In genomic region chr18:58359226-58360019, GRCh38 we compare ENCODE assay signal across 19 cellular contexts.
A peak's percentile ranks its signal among the peaks of the same experiment; 100 is the strongest.
DNase-seq lines count a peak whose midpoint lies in the region; TF ChIP-seq lines count a peak whose summit lies in the region.
"Had no signal": no experiment of that assay in that cellular context is flagged by ENCODE, and none has a peak within 500 bp of the region (broad histone marks: within the 10 kb centered on the region; RNA-seq: fewer than 3 reads in every experiment).

No MANE protein-coding gene starts in this region.

- H3F3A ChIP-seq in smooth muscle cell (ENCODE audit: low read depth): peaks cover 33% of the 10 kb centered on the region

- H3K36me3 ChIP-seq in smooth muscle cell (ENCODE audit: low read depth): no peaks in the 10 kb centered on the region
- H3K36me3 ChIP-seq: ovary, uterus had no signal

- no peak overlapping the region for H2AFZ ChIP-seq in smooth muscle cell (ENCODE audit: low read depth)

- H4K20me1 ChIP-seq in smooth muscle cell (ENCODE audit: low read depth): no peaks in the 10 kb centered on the region

- peaks cover 29% of the 10 kb centered on the region for H3K4me1 ChIP-seq in smooth muscle cell (ENCODE audit: low read depth)
- H3K4me1 ChIP-seq: uterus had no signal

- WGBS in smooth muscle cell (ENCODE audit: low lambda C conversion rate): 67% methylated on average over 4 of the region's 4 CpGs

- H3K9me3 ChIP-seq in smooth muscle cell (replicated peaks; ENCODE audit: low read depth): no peaks in the 10 kb centered on the region
- H3K9me3 ChIP-seq: gastrocnemius medialis, ovary, uterus had no signal

- H3K4me2 ChIP-seq in smooth muscle cell: peak overlapping the region; percentile 73

- peak overlapping the region; percentile 75 for H3K9ac ChIP-seq in smooth muscle cell (ENCODE audit: low read depth)

- no peaks in the 10 kb centered on the region for H3K27me3 ChIP-seq in smooth muscle cell (ENCODE audit: low read depth)
- H3K27me3 ChIP-seq: gastrocnemius medialis, ovary, uterus had no signal

- H3K27ac ChIP-seq in VCaP (peak overlapping the region; percentile 55), smooth muscle cell (ENCODE audit: low read depth) (peak overlapping the region; percentile 97)
- H3K27ac ChIP-seq: coronary artery, gastrocnemius medialis, ovary, uterus had no signal

- H3K79me2 ChIP-seq in smooth muscle cell (ENCODE audit: low read depth): no peaks in the 10 kb centered on the region

- TF ChIP-seq CTCF in VCaP (conservative IDR thresholded peaks at IDR 0.05): no peak
- TF ChIP-seq CTCF in fibroblast of villous mesenchyme (IDR thresholded peaks at IDR 0.05; ENCODE audit: insufficient read depth, low read depth, low read length): no peak
- TF ChIP-seq CTCF in smooth muscle cell (IDR thresholded peaks at IDR 0.05; ENCODE audit: borderline replicate concordance, insufficient read depth, poor library complexity, severe bottlenecking): no peak

- H3K4me3 ChIP-seq in fibroblast of villous mesenchyme (ENCODE audit: low read depth, low read length): no peak overlapping the region
- H3K4me3 ChIP-seq in smooth muscle cell: no peak overlapping the region
- H3K4me3 ChIP-seq: coronary artery, gastrocnemius medialis, ovary, uterus had no signal

- DNase-seq in HCEC 1CT (peak; percentile 33), fibroblast of villous mesenchyme (ENCODE audit: low read depth) (peak; percentile 29), smooth muscle cell (lab: John Stamatoyannopoulos, UW; ENCODE audit: unreplicated experiment) (no peak), AG08396 (ENCODE audit: low spot score) (no peak), SIG-M5 (lab: John Stamatoyannopoulos, UW) (no peak)
- no peak for DNase-seq in activated CD8-positive, alpha-beta memory T cell treated with anti-CD3 and anti-CD28 coated beads, Interleukin-2, amount 50 U/mL, for 4 hours
- DNase-seq: activated CD4-positive, alpha-beta T cell treated with anti-CD3 and anti-CD28 coated beads for 36 hours; activated gamma-delta T cell treated with Interleukin-2 at 50 U/mL for 16 hours; aorta; gastrocnemius medialis; Kasumi-1; left ventricle myocardium superior; NCI-H1417 treated with DMSO at 0.1 percent for 48 hours; NCI-H526 treated with DMSO at 0.1 percent for 48 hours; ovary; stimulated activated CD4-positive, alpha-beta T cell treated with anti-CD3 and anti-CD28 coated beads, Interleukin-2, amount 100 ng/mL, for 48 hours; uterus had no signal

Comparison
In these comparisons a context has a peak if more than half of its experiments do, and no peak if none do; other contexts are left out.
1. DNase-seq: peak in HCEC 1CT (single experiment) and fibroblast of villous mesenchyme (single experiment); none in smooth muscle cell (single experiment), AG08396 (single experiment), activated CD8-positive, alpha-beta memory T cell treated with anti-CD3 and anti-CD28 coated beads, Interleukin-2, amount 50 U/mL, for 4 hours (single experiment) and SIG-M5 (single experiment).